In the genomic region with DNA sequence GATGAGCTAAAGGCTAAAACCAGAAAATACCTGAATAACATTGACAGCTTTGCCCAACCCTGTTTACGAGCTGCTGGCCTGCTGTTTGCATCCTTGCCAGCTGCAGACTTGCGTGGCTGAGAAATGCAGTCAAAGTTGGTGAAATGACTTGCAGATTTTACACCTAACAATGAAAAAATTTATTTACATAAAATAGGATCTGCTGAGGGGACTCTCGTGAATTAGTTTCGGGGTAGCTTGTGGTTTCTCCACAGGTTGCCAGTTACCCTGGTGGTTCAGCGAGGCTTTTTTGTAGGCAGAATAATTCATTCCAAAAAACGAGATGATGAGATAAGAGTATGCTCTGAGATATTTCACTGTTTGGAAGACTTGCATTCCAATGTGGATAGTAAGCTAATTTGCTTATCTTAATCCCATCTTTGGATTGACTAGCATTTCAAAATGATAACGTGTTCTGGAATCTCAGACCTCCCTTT, we compare ENCODE assay signal across 15 cellular contexts.
DNase-seq lines count a peak whose midpoint lies in the region; ATAC-seq and TF ChIP-seq lines count a peak whose summit lies in the region.
"Had no signal": no experiment of that assay in that cellular context is flagged by ENCODE, and none has a peak within 500 bp of the region (broad histone marks: within the 10 kb centered on the region; RNA-seq: fewer than 3 reads in every experiment).

No MANE protein-coding gene starts in this region.

- no peaks in the 10 kb centered on the region for H3K9me2 ChIP-seq in Karpas-422 (replicated peaks; ENCODE audit: insufficient read depth, low read length)

- WGBS in HUES64 = 71% methylated on average over 7 of the region's 7 CpGs

- no peaks in the 10 kb centered on the region for H4K20me1 ChIP-seq in Karpas-422 (ENCODE audit: insufficient read depth, low read depth, low read length)

- H3K4me3 ChIP-seq in BJ (ENCODE audit: low read depth, low read length) = no peak overlapping the region
- no peak overlapping the region for H3K4me3 ChIP-seq in HUES64 (ENCODE audit: low read length)
- no peak overlapping the region for H3K4me3 ChIP-seq in Karpas-422 (ENCODE audit: low read length)
- H3K4me3 ChIP-seq: heart left ventricle, psoas muscle, testis had no signal

- DNase-seq in BJ (ENCODE audit: low read depth) (peak; percentile 65), amniotic epithelial cell (ENCODE audit: low read depth) (peak; percentile 90), islet precursor cell (peak; percentile 79), OCI-M1 (lab: John Stamatoyannopoulos, UW) (no peak), Karpas-422 (no peak), NCI-H146 (lab: John Stamatoyannopoulos, UW) (no peak)
- DNase-seq: activated B cell treated with CpG ODN at 0.5 μM for 24 hours; activated T-cell treated with anti-CD3 and anti-CD28 coated beads, Interleukin-2, amount 50 U/mL, for 24 hours; cerebellar nuclear complex; heart left ventricle; NCI-H2029 treated with DMSO at 0.1 percent for 48 hours; psoas muscle; testis had no signal

- no peaks in the 10 kb centered on the region for H3K9me3 ChIP-seq in HUES64 (ENCODE audit: insufficient read depth, low read depth, low read length)
- no peaks in the 10 kb centered on the region for H3K9me3 ChIP-seq in Karpas-422 (ENCODE audit: low read length)
- H3K9me3 ChIP-seq: heart left ventricle, psoas muscle, testis had no signal

- H3K27ac ChIP-seq in HUES64 (ENCODE audit: low read depth, low read length) = peak overlapping the region; percentile 10; the same call in 1 of the 2 replicates
- H3K27ac ChIP-seq in Karpas-422 (ENCODE audit: low read length) = no peak overlapping the region
- H3K27ac ChIP-seq: heart left ventricle, psoas muscle, testis had no signal

- no peaks in the 10 kb centered on the region for H3K79me2 ChIP-seq in Karpas-422 (ENCODE audit: low read length)

- H3K4me1 ChIP-seq in HUES64 (ENCODE audit: insufficient read depth, low read length) (peaks cover 4% of the 10 kb centered on the region; the same call in 1 of the 2 replicates), Karpas-422 (ENCODE audit: low read length) (no peaks in the 10 kb centered on the region)
- H3K4me1 ChIP-seq: heart left ventricle, psoas muscle, testis had no signal

- H3K27me3 ChIP-seq in BJ (ENCODE audit: control insufficient read depth, insufficient read depth, low read length) = peaks cover 11% of the 10 kb centered on the region
- H3K27me3 ChIP-seq in HUES64 (ENCODE audit: insufficient read depth, low read length) = no peaks in the 10 kb centered on the region
- no peaks in the 10 kb centered on the region for H3K27me3 ChIP-seq in Karpas-422 (ENCODE audit: low read length)
- H3K27me3 ChIP-seq: testis had no signal

- CTCF ChIA-PET in BJ (lab: Yijun Ruan, JAX) = interaction anchor here (1.2 kb wide), 1 partner anchor 118 kb away, joined by 3 read pairs; no protein-coding TSS in a partner anchor

- no peak overlapping the region for H3K4me2 ChIP-seq in Karpas-422 (ENCODE audit: low read depth, low read length, poor library complexity, severe bottlenecking)

- no peak overlapping the region for H3K9ac ChIP-seq in HUES64 (ENCODE audit: low read depth, low read length)
- no peak overlapping the region for H3K9ac ChIP-seq in Karpas-422 (ENCODE audit: low read length)

- no peak for ATAC-seq in GM19397 (IDR thresholded peaks at IDR 0.05; ENCODE audit: unreplicated experiment)
- ATAC-seq: heart left ventricle, psoas muscle had no signal

- TF ChIP-seq CTCF in BJ (IDR thresholded peaks at IDR 0.05; ENCODE audit: insufficient read depth, low read depth, low read length) = no peak

- no peak overlapping the region for H2AFZ ChIP-seq in Karpas-422 (ENCODE audit: low read length)

- H3K36me3 ChIP-seq in BJ (ENCODE audit: control insufficient read depth, insufficient read depth, low read length) (no peaks in the 10 kb centered on the region), HUES64 (ENCODE audit: insufficient read depth, low read length) (no peaks in the 10 kb centered on the region), Karpas-422 (ENCODE audit: insufficient read depth, low read length) (no peaks in the 10 kb centered on the region)
- H3K36me3 ChIP-seq: heart left ventricle had no signal

- POLR2A ChIA-PET in BJ (lab: Charles Lee) = no interaction called here

Comparison
In these comparisons a context has a peak if more than half of its experiments do, and no peak if none do; other contexts are left out.
1. DNase-seq: peak in BJ (single experiment), amniotic epithelial cell (single experiment) and islet precursor cell (single experiment); none in OCI-M1 (single experiment), Karpas-422 (single experiment) and NCI-H146 (single experiment).